ENCODE assay signal across 10 cellular contexts in the genomic region with DNA sequence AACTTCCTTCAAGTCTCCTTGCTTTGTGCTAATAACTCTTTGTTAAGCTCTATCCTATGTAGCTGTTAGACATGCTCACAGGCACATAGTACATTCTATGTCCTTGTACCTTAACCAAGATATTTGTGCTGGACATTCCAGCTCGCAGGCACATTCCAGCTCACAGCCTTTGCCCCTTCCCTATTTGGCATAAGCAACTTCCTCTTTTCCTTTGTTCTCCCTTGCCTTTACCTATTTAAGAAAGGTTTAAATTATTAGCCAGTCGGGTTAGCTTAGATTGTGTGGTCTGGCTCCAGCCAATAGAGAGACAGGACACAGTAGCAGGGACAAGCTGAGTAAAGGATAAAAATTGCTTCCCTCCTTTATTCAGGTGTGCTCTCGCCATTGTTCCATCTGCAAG. TPM values are rescaled to one million over a fixed set of nuclear protein-coding genes. Genes with fewer than 3 reads are reported as not detected.
"Had no signal": no experiment of that assay in that cellular context is flagged by ENCODE, and none has a peak within 500 bp of the region (broad histone marks: within the 10 kb centered on the region; RNA-seq: fewer than 3 reads in every experiment).

No MANE protein-coding gene starts in this region.

RNA-seq across cellular contexts. Expression of gene DNASE1L3, which starts 9.3 kb away (rescaled TPM):
- total RNA-seq: activated CD4-positive, alpha-beta T cell treated with anti-CD3 and anti-CD28 coated beads for 36 hours; activated CD4-positive, alpha-beta T cell treated with anti-CD3 and anti-CD28 coated beads, Interleukin-2, amount 10 ng/mL, durations not matched to agents 7 days and 5 days; activated CD8-positive, alpha-beta T cell treated with anti-CD3 and anti-CD28 coated beads, Interleukin-2, amount 10 ng/mL, durations not matched to agents 7 days and 5 days; activated naive CD8-positive, alpha-beta T cell treated with anti-CD3 and anti-CD28 coated beads, Interleukin-2, amount 10 ng/mL, durations not matched to agents 7 days and 5 days; activated T-helper 2 cell treated with anti-CD3 and anti-CD28 coated beads, Interferon-gamma antibody, Interleukin-2, Interleukin-4, amounts not matched to agents 10 μg/mL and 5 μg/mL and 100 μg/mL, durations not matched to agents 14 hours and 24 hours and 36 hours; NCI-H460; RPMI7951; SJCRH30; T-helper 1 cell treated with Interleukin-12 subunit alpha and Interleukin-12 subunit beta and Interleukin-4 antibody, amounts not matched to agents 30 ng/mL and 1 ng/mL, for 36 hours; T-helper 2 cell treated with Interferon-gamma antibody and Interleukin-4, amounts not matched to agents 100 ng/mL and 5 ng/mL, for 36 hours had no signal
